18 cellular contexts compared by ENCODE assay signal in the genomic region with DNA sequence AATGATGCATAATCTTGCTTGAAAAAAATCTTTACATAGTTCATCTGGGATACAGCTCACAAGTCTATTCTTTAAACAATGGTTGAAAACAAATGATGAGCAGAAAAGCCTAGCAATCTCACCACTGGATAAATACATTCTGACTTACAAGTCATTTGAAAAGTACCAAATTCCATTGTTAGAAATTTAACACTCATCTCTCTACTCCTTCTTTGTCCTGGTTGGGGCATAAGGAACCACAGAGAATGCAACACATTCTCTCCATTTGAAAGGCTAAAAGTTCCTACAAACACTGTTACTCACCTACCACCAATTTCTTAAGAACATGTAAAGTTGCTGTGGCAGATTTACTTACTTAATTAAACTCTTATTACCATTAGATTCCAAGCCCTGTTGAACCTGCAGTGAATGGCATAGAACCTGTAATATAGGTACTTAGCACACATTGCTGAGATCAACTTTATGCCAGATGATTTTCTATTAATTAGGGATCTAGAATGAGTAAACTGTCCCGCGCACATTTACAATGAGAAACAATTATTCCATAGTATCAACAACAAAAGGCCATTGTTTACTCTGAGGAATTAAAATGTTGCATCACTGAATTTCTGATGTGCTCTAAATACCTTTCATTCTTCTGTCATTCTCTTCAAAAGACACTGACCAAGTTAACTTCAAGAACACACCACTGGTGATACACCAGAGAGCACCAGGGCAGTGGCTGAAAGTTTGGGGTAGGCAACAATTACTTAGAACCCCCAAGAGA.
DNase-seq lines count a peak whose midpoint lies in the region; ATAC-seq and TF ChIP-seq lines count a peak whose summit lies in the region.
"Had no signal": no experiment of that assay in that cellular context is flagged by ENCODE, and none has a peak within 500 bp of the region (broad histone marks: within the 10 kb centered on the region; RNA-seq: fewer than 3 reads in every experiment).

No MANE protein-coding gene starts in this region.

- ATAC-seq in HG02938 (IDR thresholded peaks at IDR 0.05; ENCODE audit: unreplicated experiment) = no peak
- no peak for ATAC-seq in HG02610 (IDR thresholded peaks at IDR 0.05; ENCODE audit: unreplicated experiment)
- ATAC-seq: lower lobe of right lung had no signal

- no peak overlapping the region for H3K4me3 Mint-ChIP-seq in H9
- H3K4me3 Mint-ChIP-seq: activated CD4-positive, alpha-beta T cell treated with anti-CD3 and anti-CD28 coated beads, Interleukin-2, amount 10 ng/mL, durations not matched to agents 7 days and 5 days; dendritic cell treated with granulocyte-macrophage colony-stimulating factor and Interleukin-4, amounts not matched to agents 40 ng/mL and 50 ng/mL, for 4 days had no signal

- no peaks in the 10 kb centered on the region for H3K9me3 Mint-ChIP-seq in H9
- H3K9me3 Mint-ChIP-seq: activated CD4-positive, alpha-beta T cell treated with anti-CD3 and anti-CD28 coated beads, Interleukin-2, amount 10 ng/mL, durations not matched to agents 7 days and 5 days; dendritic cell treated with granulocyte-macrophage colony-stimulating factor and Interleukin-4, amounts not matched to agents 40 ng/mL and 50 ng/mL, for 4 days had no signal

- H3K36me3 Mint-ChIP-seq in H9 (ENCODE audit: insufficient read depth in 1 of 3, low read depth in 3 of 3) = peaks cover 0 to 4% (median 3%) of the 10 kb centered on the region in 3 experiments; a peak in 4 of 7 replicates

- H3K9me3 ChIP-seq in H9 (ENCODE audit: control insufficient read depth, low read depth, low read length) (no peaks in the 10 kb centered on the region), SJSA1 (replicated peaks) (no peaks in the 10 kb centered on the region)
- H3K9me3 ChIP-seq: ascending aorta, lower lobe of right lung, ovary had no signal

- H4K5ac ChIP-seq in H9 (ENCODE audit: insufficient read length, low read depth, low read length) = no peak overlapping the region

- H4K8ac ChIP-seq in H9 (replicated peaks; ENCODE audit: insufficient read length, low read depth, low read length) = no peak overlapping the region

- no peaks in the 10 kb centered on the region for H3K79me2 ChIP-seq in H9 (ENCODE audit: insufficient read depth, low read length)

- no CpG with 5 or more reads among the region's 2 CpGs for WGBS in H9 (ENCODE audit: extremely low coverage, insufficient read length, low lambda C conversion rate)

- H2BK120ac ChIP-seq in H9 (ENCODE audit: low read depth, low read length, poor library complexity, severe bottlenecking) = no peak overlapping the region

- no peak overlapping the region for H4K91ac ChIP-seq in H9 (ENCODE audit: insufficient read length, low read depth, low read length)

- no peak overlapping the region for H2BK12ac ChIP-seq in H9 (ENCODE audit: insufficient read length, low read depth, low read length)

- no peaks in the 10 kb centered on the region for H4K20me1 ChIP-seq in H9 (ENCODE audit: control insufficient read depth, insufficient read depth, insufficient read length)

- H2AK5ac ChIP-seq in H9 (ENCODE audit: insufficient read length, low read length) = no peak overlapping the region

- H3K27me3 Mint-ChIP-seq in H9 (ENCODE audit: low read depth) = no peaks in the 10 kb centered on the region
- H3K27me3 Mint-ChIP-seq: dendritic cell treated with granulocyte-macrophage colony-stimulating factor and Interleukin-4, amounts not matched to agents 40 ng/mL and 50 ng/mL, for 4 days had no signal

- peaks cover 11 to 13% of the 10 kb centered on the region in 2 experiments for H3K4me1 Mint-ChIP-seq in H9
- H3K4me1 Mint-ChIP-seq: activated CD4-positive, alpha-beta T cell treated with anti-CD3 and anti-CD28 coated beads, Interleukin-2, amount 10 ng/mL, durations not matched to agents 7 days and 5 days had no signal

- H3K14ac ChIP-seq in H9 (ENCODE audit: insufficient read depth, low read length) = no peak overlapping the region

- no peak overlapping the region for H2BK5ac ChIP-seq in H9 (ENCODE audit: insufficient read length, low read length)

- no peaks in the 10 kb centered on the region for H3K36me3 ChIP-seq in SJSA1
- H3K36me3 ChIP-seq: ascending aorta, lower lobe of right lung, ovary had no signal

- H3K23ac ChIP-seq in H9 (ENCODE audit: insufficient read length, low read depth, low read length) = no peak overlapping the region

- no peak overlapping the region for H2BK20ac ChIP-seq in H9 (ENCODE audit: low read depth, low read length, poor library complexity, severe bottlenecking)

- H3K79me1 ChIP-seq in H9 (ENCODE audit: insufficient read depth, low read depth, low read length, poor library complexity, severe bottlenecking) = no peaks in the 10 kb centered on the region

- H3K56ac ChIP-seq in H9 (ENCODE audit: insufficient read length, low read depth, low read length) = no peak overlapping the region

- H3K9ac ChIP-seq in H9 (ENCODE audit: extremely low read depth, insufficient read length, low read length) = no peak overlapping the region

- peak overlapping the region in 2 of 3 experiments; percentile 36 to 64; a peak in 3 of 7 replicates for H3K27ac Mint-ChIP-seq in H9
- H3K27ac Mint-ChIP-seq: activated CD4-positive, alpha-beta T cell treated with anti-CD3 and anti-CD28 coated beads, Interleukin-2, amount 10 ng/mL, durations not matched to agents 7 days and 5 days; dendritic cell treated with granulocyte-macrophage colony-stimulating factor and Interleukin-4, amounts not matched to agents 40 ng/mL and 50 ng/mL, for 4 days had no signal

- H3K27me3 ChIP-seq in H9 (ENCODE audit: insufficient read depth, low read length) (no peaks in the 10 kb centered on the region), SJSA1 (replicated peaks) (no peaks in the 10 kb centered on the region)
- H3K27me3 ChIP-seq: ascending aorta, ovary had no signal

- H3T11ph ChIP-seq in H9 (ENCODE audit: low read length) = no peak overlapping the region

- no peak overlapping the region for H3K4ac ChIP-seq in H9 (ENCODE audit: low read depth, low read length)

- H2BK15ac ChIP-seq in H9 (ENCODE audit: low read depth, low read length) = no peak overlapping the region

- H3K4me2 ChIP-seq in H9 (ENCODE audit: insufficient read depth, insufficient read length, low read length) = no peak overlapping the region

- H3K18ac ChIP-seq in H9 (ENCODE audit: insufficient read length, low read depth, low read length) = no peak overlapping the region

- DNase-seq in H9 (no peak), SJSA1 (ENCODE audit: low read depth in 1 of 2, low spot score in 2 of 2) (peak in 1 of 2 experiments; percentile 32), epithelial cell of esophagus (ENCODE audit: low read depth) (peak; percentile 35), renal cortical epithelial cell (ENCODE audit: low read depth) (peak; percentile 67), NCI-H1694 (lab: John Stamatoyannopoulos, UW) (no peak)
- DNase-seq: activated CD4-positive, alpha-beta T cell treated with anti-CD3 and anti-CD28 coated beads, Interleukin-2, amount 10 ng/mL, durations not matched to agents 7 days and 5 days; activated CD8-positive, alpha-beta memory T cell treated with anti-CD3 and anti-CD28 coated beads, Interleukin-2, amount 50 U/mL, for 4 hours; activated naive CD4-positive, alpha-beta T cell treated with Interleukin-2 at 50 U/mL for 16 hours; erythroblast; glutamatergic neuron; lower lobe of right lung; NCI-H1930; ovary; stimulated activated CD4-positive, alpha-beta T cell treated with anti-CD3 and anti-CD28 coated beads, Interleukin-1b, Interleukin-23, amount 100 ng/mL, for 48 hours had no signal

- no peak overlapping the region for H3K4me3 ChIP-seq in SJSA1
- H3K4me3 ChIP-seq in epithelial cell of esophagus (ENCODE audit: low read length) = no peak overlapping the region
- H3K4me3 ChIP-seq: ascending aorta, lower lobe of right lung, ovary had no signal

- H3K23me2 ChIP-seq in H9 (ENCODE audit: insufficient read length, low read depth, low read length, poor library complexity, severe bottlenecking) = no peaks in the 10 kb centered on the region

- TF ChIP-seq CTCF in H9 (conservative IDR thresholded peaks at IDR 0.05) (no peak), epithelial cell of esophagus (IDR thresholded peaks at IDR 0.05; ENCODE audit: insufficient read depth, low read depth, low read length, missing control alignments) (no peak)

- H3K27ac ChIP-seq in H9 (ENCODE audit: insufficient read length, low read depth, low read length) (peak overlapping the region; percentile 71), SJSA1 (peak overlapping the region; percentile 18)
- H3K27ac ChIP-seq: ascending aorta, lower lobe of right lung, ovary had no signal

- no peak overlapping the region for H2AFZ ChIP-seq in H9 (ENCODE audit: low read length)

- H3K4me1 ChIP-seq in H9 (ENCODE audit: insufficient read depth, low read length) (peaks cover 7% of the 10 kb centered on the region; the same call in 1 of the 2 replicates), SJSA1 (replicated peaks) (peaks cover 25% of the 10 kb centered on the region)
- H3K4me1 ChIP-seq: ascending aorta, lower lobe of right lung had no signal

Comparison
In these comparisons a context has a peak if more than half of its experiments do, and no peak if none do; other contexts are left out.
1. DNase-seq: peak in epithelial cell of esophagus (single experiment) and renal cortical epithelial cell (single experiment); none in H9 (single experiment) and NCI-H1694 (single experiment).